Comparison of ENCODE assay signal across 10 cellular contexts in the genomic region with DNA sequence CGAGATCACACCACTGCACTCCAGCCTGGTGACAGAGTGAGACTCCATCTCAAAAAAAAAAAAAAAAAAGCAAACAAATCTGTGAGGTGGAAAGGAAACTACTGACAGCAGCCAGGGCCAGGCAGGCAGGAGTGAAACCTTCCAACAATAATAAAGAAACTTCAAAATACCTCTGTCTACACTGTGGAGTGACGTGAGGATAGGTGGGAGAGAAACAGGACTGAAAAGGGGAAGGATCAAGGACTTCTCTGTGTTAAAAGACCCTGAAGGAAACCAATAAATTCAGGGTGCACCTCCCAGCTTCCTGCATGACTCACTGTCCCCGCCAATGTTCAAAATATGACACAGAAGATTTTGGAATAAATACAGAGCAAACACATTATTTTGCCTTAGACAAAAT.
DNase-seq lines count a peak whose midpoint lies in the region; ATAC-seq lines count a peak whose summit lies in the region.
"Had no signal": no experiment of that assay in that cellular context is flagged by ENCODE, and none has a peak within 500 bp of the region (broad histone marks: within the 10 kb centered on the region; RNA-seq: fewer than 3 reads in every experiment).

No MANE protein-coding gene starts in this region.

- peak; percentile 65 for ATAC-seq in GM21390 (IDR thresholded peaks at IDR 0.05; ENCODE audit: unreplicated experiment)
- ATAC-seq in GM19324 (IDR thresholded peaks at IDR 0.05; ENCODE audit: low FRiP score, unreplicated experiment): no peak
- ATAC-seq in HG02884 (IDR thresholded peaks at IDR 0.05; ENCODE audit: unreplicated experiment): no peak
- ATAC-seq in HG02885 (IDR thresholded peaks at IDR 0.05; ENCODE audit: poor library complexity, unreplicated experiment): no peak
- ATAC-seq: left lung had no signal

- peak; percentile 27 for DNase-seq in EH (ENCODE audit: low read depth)
- DNase-seq in SIG-M5 treated with dmso at 0.1 percent for 504 hours (lab: John Stamatoyannopoulos, UW; ENCODE audit: unreplicated experiment): peak; percentile 51
- peak; percentile 35 for DNase-seq in astrocyte of the hippocampus (ENCODE audit: low read depth, low spot score)
- DNase-seq in KG1 (lab: John Stamatoyannopoulos, UW): no peak
- DNase-seq: left lung, NCI-H2029 treated with DMSO at 0.1 percent for 48 hours had no signal
